Comparison of ENCODE assay signal across 1 cellular context in the genomic region with DNA sequence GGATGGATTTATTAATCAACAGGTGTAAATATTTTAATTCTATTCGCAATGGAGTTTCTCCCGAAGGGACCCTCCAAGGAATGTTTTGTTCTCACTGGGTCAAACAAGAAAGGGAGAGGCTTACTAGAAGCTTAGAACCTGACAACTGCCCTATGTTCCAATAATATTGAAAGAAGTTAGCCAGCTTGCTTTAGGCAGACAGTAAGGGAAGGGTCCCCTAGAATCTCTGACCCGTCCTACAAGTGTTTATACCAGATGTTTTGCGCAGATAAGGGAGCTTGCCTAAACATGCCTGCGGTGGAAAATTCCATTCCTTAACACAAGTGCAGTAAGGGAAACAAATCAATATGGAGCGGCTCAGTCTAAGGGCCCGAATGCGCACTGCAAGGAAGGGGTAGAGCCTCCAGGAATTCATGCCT.
TF ChIP-seq lines count a peak whose summit lies in the region.

No MANE protein-coding gene starts in this region.

TF ChIP-seq in HepG2, 621 proteins besides CTCF, POLR2A, EP300 and RAD21:
- TF ChIP-seq ZNF724P (CRISPR knock-in tag; IDR thresholded peaks at IDR 0.05; ENCODE audit: borderline replicate concordance) (no peak), HNRNPH1 (optimal IDR thresholded peaks at IDR 0.05; ENCODE audit: low read depth, low read length) (no peak), ZNF253 (CRISPR knock-in tag; IDR thresholded peaks at IDR 0.05; ENCODE audit: borderline replicate concordance) (no peak), ZSCAN25 (CRISPR knock-in tag; IDR thresholded peaks at IDR 0.05) (no peak), PCBP2 (optimal IDR thresholded peaks at IDR 0.05; ENCODE audit: low read depth, low read length, poor library complexity, severe bottlenecking) (no peak), ZNF704 (CRISPR knock-in tag; IDR thresholded peaks at IDR 0.05; ENCODE audit: borderline replicate concordance) (no peak), ATF6 (CRISPR knock-in tag; conservative IDR thresholded peaks at IDR 0.05) (no peak), TRIM24 (CRISPR knock-in tag; IDR thresholded peaks at IDR 0.05) (no peak), ZSCAN31 (CRISPR knock-in tag; IDR thresholded peaks at IDR 0.05; ENCODE audit: low read depth) (no peak), ATF3 (CRISPR knock-in tag; IDR thresholded peaks at IDR 0.05) (no peak), STAG1 (CRISPR knock-in tag; IDR thresholded peaks at IDR 0.05) (no peak), HNRNPLL (IDR thresholded peaks at IDR 0.05; ENCODE audit: low read depth, low read length, poor library complexity, severe bottlenecking) (no peak), JUND (CRISPR knock-in tag; IDR thresholded peaks at IDR 0.05) (no peak), U2AF2 (IDR thresholded peaks at IDR 0.05; ENCODE audit: low read depth, low read length) (no peak), SP1 (IDR thresholded peaks at IDR 0.05) (no peak), SP1 (CRISPR knock-in tag; IDR thresholded peaks at IDR 0.05) (no peak), ZNF747 (CRISPR knock-in tag; IDR thresholded peaks at IDR 0.05; ENCODE audit: borderline replicate concordance) (no peak)
- TF ChIP-seq, protein P1, sequence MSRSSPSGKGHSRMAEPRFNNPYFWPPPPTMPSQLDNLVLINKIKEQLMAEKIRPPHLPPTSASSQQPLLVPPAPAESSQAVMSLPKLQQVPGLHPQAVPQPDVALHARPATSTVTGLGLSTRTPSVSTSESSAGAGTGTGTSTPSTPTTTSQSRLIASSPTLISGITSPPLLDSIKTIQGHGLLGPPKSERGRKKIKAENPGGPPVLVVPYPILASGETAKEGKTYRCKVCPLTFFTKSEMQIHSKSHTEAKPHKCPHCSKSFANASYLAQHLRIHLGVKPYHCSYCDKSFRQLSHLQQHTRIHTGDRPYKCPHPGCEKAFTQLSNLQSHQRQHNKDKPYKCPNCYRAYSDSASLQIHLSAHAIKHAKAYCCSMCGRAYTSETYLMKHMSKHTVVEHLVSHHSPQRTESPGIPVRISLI (CRISPR knock-in tag; IDR thresholded peaks at IDR 0.05; ENCODE audit: borderline replicate concordance), result no peak
TF ChIP-seq in HepG2: peak in this region for 0.
